ENCODE assay signal across 34 cellular contexts in genomic region chr1:248613742-248614141, GRCh38. TPM values are rescaled to one million over a fixed set of nuclear protein-coding genes. Genes with fewer than 3 reads are reported as not detected.
DNase-seq lines count a peak whose midpoint lies in the region; ATAC-seq and TF ChIP-seq lines count a peak whose summit lies in the region.
"Had no signal": no experiment of that assay in that cellular context is flagged by ENCODE, and none has a peak within 500 bp of the region (broad histone marks: within the 10 kb centered on the region; RNA-seq: fewer than 3 reads in every experiment).

No MANE protein-coding gene starts in this region.

- H3K4me1 Mint-ChIP-seq in activated CD8-positive, alpha-beta T cell treated with anti-CD3 and anti-CD28 coated beads for 36 hours (ENCODE audit: low read depth): peaks cover 31% of the 10 kb centered on the region
- H3K4me1 Mint-ChIP-seq in activated CD8-positive, alpha-beta T cell treated with anti-CD3 and anti-CD28 coated beads, Interleukin-2, amount 10 ng/mL, durations not matched to agents 7 days and 5 days (ENCODE audit: low read depth): peaks cover 8% of the 10 kb centered on the region
- peaks cover 21% of the 10 kb centered on the region for H3K4me1 Mint-ChIP-seq in activated naive CD8-positive, alpha-beta T cell treated with anti-CD3 and anti-CD28 coated beads for 36 hours
- peaks cover 3% of the 10 kb centered on the region for H3K4me1 Mint-ChIP-seq in T-helper 17 cell
- H3K4me1 Mint-ChIP-seq: activated CD8-positive, alpha-beta memory T cell treated with anti-CD3 and anti-CD28 coated beads, Interleukin-2, amount 10 ng/mL, durations not matched to agents 7 days and 5 days had no signal

- peak overlapping the region; percentile 90 for H3K27ac Mint-ChIP-seq in activated CD8-positive, alpha-beta T cell treated with anti-CD3 and anti-CD28 coated beads for 36 hours
- no peak overlapping the region for H3K27ac Mint-ChIP-seq in activated CD8-positive, alpha-beta T cell treated with anti-CD3 and anti-CD28 coated beads, Interleukin-2, amount 10 ng/mL, durations not matched to agents 7 days and 5 days
- peak overlapping the region; percentile 84 for H3K27ac Mint-ChIP-seq in activated naive CD8-positive, alpha-beta T cell treated with anti-CD3 and anti-CD28 coated beads for 36 hours
- no peak overlapping the region for H3K27ac Mint-ChIP-seq in T-helper 17 cell
- H3K27ac Mint-ChIP-seq: activated CD8-positive, alpha-beta memory T cell treated with anti-CD3 and anti-CD28 coated beads, Interleukin-2, amount 10 ng/mL, durations not matched to agents 7 days and 5 days; dendritic cell treated with granulocyte-macrophage colony-stimulating factor and Interleukin-4, amounts not matched to agents 40 ng/mL and 50 ng/mL, for 4 days had no signal

- DNase-seq in activated CD8-positive, alpha-beta T cell treated with anti-CD3 and anti-CD28 coated beads for 36 hours: no peak
- no peak for DNase-seq in activated CD8-positive, alpha-beta T cell treated with anti-CD3 and anti-CD28 coated beads, Interleukin-2, amount 10 ng/mL, durations not matched to agents 7 days and 5 days
- DNase-seq in activated naive CD8-positive, alpha-beta T cell treated with anti-CD3 and anti-CD28 coated beads for 36 hours: no peak
- DNase-seq in GOT3 (lab: John Stamatoyannopoulos, UW) (no peak), T-helper 17 cell (no peak), NCI-H1092 (lab: John Stamatoyannopoulos, UW) (no peak)
- DNase-seq: activated CD4-positive, CD25-positive, alpha-beta regulatory T cell; activated CD8-positive, alpha-beta memory T cell treated with anti-CD3 and anti-CD28 coated beads, Interleukin-2, amount 10 ng/mL, durations not matched to agents 7 days and 5 days; activated gamma-delta T cell; anterior cingulate cortex; BE2C; DMS153; Karpas-422; midbrain; MV-4-11; naive thymus-derived CD8-positive, alpha-beta T cell; NCI-H187; NCI-H526; occipital lobe; Peyer's patch; SIG-M5; small intestine; stimulated activated CD4-positive, alpha-beta T cell treated with anti-CD3 and anti-CD28 coated beads, Interleukin-2, amount 100 ng/mL, for 24 hours; SW 1271; testis had no signal

- CTCF ChIA-PET in activated CD8-positive, alpha-beta T cell treated with anti-CD3 and anti-CD28 coated beads for 36 hours (lab: Charles Lee): interaction anchor here (0.9 to 4.1 kb wide), 4 partner anchors 11 to 224 kb away, joined by 3 to 15 read pairs (median 4); partner anchors contain the start of gene ZNF672
- CTCF ChIA-PET in activated CD8-positive, alpha-beta T cell treated with anti-CD3 and anti-CD28 coated beads, Interleukin-2, amount 10 ng/mL, durations not matched to agents 7 days and 5 days (lab: Charles Lee): interaction anchor here (0.6 to 2.3 kb wide), 5 partner anchors 8 to 371 kb away, joined by 3 to 8 read pairs (median 5); no protein-coding TSS in a partner anchor

- H3K9me3 Mint-ChIP-seq in activated CD8-positive, alpha-beta T cell treated with anti-CD3 and anti-CD28 coated beads for 36 hours: peaks cover 2% of the 10 kb centered on the region
- no peaks in the 10 kb centered on the region for H3K9me3 Mint-ChIP-seq in activated CD8-positive, alpha-beta T cell treated with anti-CD3 and anti-CD28 coated beads, Interleukin-2, amount 10 ng/mL, durations not matched to agents 7 days and 5 days (ENCODE audit: insufficient read depth)
- H3K9me3 Mint-ChIP-seq in activated naive CD8-positive, alpha-beta T cell treated with anti-CD3 and anti-CD28 coated beads for 36 hours: peaks cover 1% of the 10 kb centered on the region
- H3K9me3 Mint-ChIP-seq: dendritic cell treated with granulocyte-macrophage colony-stimulating factor and Interleukin-4, amounts not matched to agents 40 ng/mL and 50 ng/mL, for 4 days; naive thymus-derived CD8-positive, alpha-beta T cell had no signal

- no peaks in the 10 kb centered on the region for H3K9me3 ChIP-seq in T-helper 17 cell (ENCODE audit: control insufficient read depth, low read length, poor library complexity, severe bottlenecking)
- H3K9me3 ChIP-seq: A549, BE2C, Peyer's patch, testis, vagina had no signal

- POLR2A ChIA-PET in activated CD8-positive, alpha-beta T cell treated with anti-CD3 and anti-CD28 coated beads for 36 hours (lab: Charles Lee): no interaction called here
- POLR2A ChIA-PET in activated CD8-positive, alpha-beta T cell treated with anti-CD3 and anti-CD28 coated beads, Interleukin-2, amount 10 ng/mL, durations not matched to agents 7 days and 5 days (lab: Charles Lee): no interaction called here

- intact Hi-C loops in activated CD8-positive, alpha-beta T cell treated with anti-CD3 and anti-CD28 coated beads for 36 hours (cut with micrococcal nuclease): no loop called here

- TF ChIP-seq CTCF in activated CD8-positive, alpha-beta T cell treated with anti-CD3 and anti-CD28 coated beads for 36 hours (IDR thresholded peaks at IDR 0.05): no peak

- no peaks in the 10 kb centered on the region for H3K36me3 Mint-ChIP-seq in activated CD8-positive, alpha-beta T cell treated with anti-CD3 and anti-CD28 coated beads for 36 hours (ENCODE audit: low read depth)
- H3K36me3 Mint-ChIP-seq in activated CD8-positive, alpha-beta T cell treated with anti-CD3 and anti-CD28 coated beads, Interleukin-2, amount 10 ng/mL, durations not matched to agents 7 days and 5 days (ENCODE audit: low read depth): no peaks in the 10 kb centered on the region
- H3K36me3 Mint-ChIP-seq in activated naive CD8-positive, alpha-beta T cell treated with anti-CD3 and anti-CD28 coated beads for 36 hours: peaks cover 2% of the 10 kb centered on the region
- H3K36me3 Mint-ChIP-seq in T-helper 17 cell (ENCODE audit: low read depth): no peaks in the 10 kb centered on the region
- H3K36me3 Mint-ChIP-seq: activated CD8-positive, alpha-beta memory T cell treated with anti-CD3 and anti-CD28 coated beads, Interleukin-2, amount 10 ng/mL, durations not matched to agents 7 days and 5 days; naive thymus-derived CD8-positive, alpha-beta T cell had no signal

- H3K4me3 Mint-ChIP-seq in activated CD8-positive, alpha-beta T cell treated with anti-CD3 and anti-CD28 coated beads for 36 hours: no peak overlapping the region
- no peak overlapping the region for H3K4me3 Mint-ChIP-seq in activated CD8-positive, alpha-beta T cell treated with anti-CD3 and anti-CD28 coated beads, Interleukin-2, amount 10 ng/mL, durations not matched to agents 7 days and 5 days
- H3K4me3 Mint-ChIP-seq in activated naive CD8-positive, alpha-beta T cell treated with anti-CD3 and anti-CD28 coated beads for 36 hours: no peak overlapping the region
- H3K4me3 Mint-ChIP-seq in T-helper 17 cell: no peak overlapping the region
- H3K4me3 Mint-ChIP-seq: activated CD8-positive, alpha-beta memory T cell treated with anti-CD3 and anti-CD28 coated beads, Interleukin-2, amount 10 ng/mL, durations not matched to agents 7 days and 5 days; dendritic cell treated with granulocyte-macrophage colony-stimulating factor and Interleukin-4, amounts not matched to agents 40 ng/mL and 50 ng/mL, for 4 days; naive thymus-derived CD8-positive, alpha-beta T cell had no signal

- no peaks in the 10 kb centered on the region for H3K27me3 Mint-ChIP-seq in activated CD8-positive, alpha-beta T cell treated with anti-CD3 and anti-CD28 coated beads for 36 hours
- H3K27me3 Mint-ChIP-seq in activated CD8-positive, alpha-beta T cell treated with anti-CD3 and anti-CD28 coated beads, Interleukin-2, amount 10 ng/mL, durations not matched to agents 7 days and 5 days (ENCODE audit: low read depth): no peaks in the 10 kb centered on the region
- H3K27me3 Mint-ChIP-seq in activated naive CD8-positive, alpha-beta T cell treated with anti-CD3 and anti-CD28 coated beads for 36 hours: no peaks in the 10 kb centered on the region
- H3K27me3 Mint-ChIP-seq in T-helper 17 cell: peaks cover 10% of the 10 kb centered on the region
- H3K27me3 Mint-ChIP-seq: activated CD8-positive, alpha-beta memory T cell treated with anti-CD3 and anti-CD28 coated beads, Interleukin-2, amount 10 ng/mL, durations not matched to agents 7 days and 5 days; dendritic cell treated with granulocyte-macrophage colony-stimulating factor and Interleukin-4, amounts not matched to agents 40 ng/mL and 50 ng/mL, for 4 days; naive thymus-derived CD8-positive, alpha-beta T cell had no signal

- peak; percentile 72 for ATAC-seq in activated CD8-positive, alpha-beta T cell treated with anti-CD3 and anti-CD28 coated beads for 36 hours
- no peak for ATAC-seq in activated CD8-positive, alpha-beta T cell treated with anti-CD3 and anti-CD28 coated beads, Interleukin-2, amount 10 ng/mL, durations not matched to agents 7 days and 5 days
- ATAC-seq in GM19351 (IDR thresholded peaks at IDR 0.05; ENCODE audit: unreplicated experiment) (peak; percentile 45), HG03025 (IDR thresholded peaks at IDR 0.05; ENCODE audit: low FRiP score, unreplicated experiment) (peak; percentile 64), T-helper 17 cell (no peak)
- ATAC-seq: A549; activated CD8-positive, alpha-beta memory T cell treated with anti-CD3 and anti-CD28 coated beads, Interleukin-2, amount 10 ng/mL, durations not matched to agents 7 days and 5 days; naive thymus-derived CD8-positive, alpha-beta T cell had no signal

RNA-seq across cellular contexts. Expression of gene OR2T10, which starts 16.2 kb away (rescaled TPM):
- not detected for total RNA-seq in activated CD8-positive, alpha-beta T cell treated with anti-CD3 and anti-CD28 coated beads for 36 hours
- not detected for total RNA-seq in activated CD8-positive, alpha-beta T cell treated with anti-CD3 and anti-CD28 coated beads, Interleukin-2, amount 10 ng/mL, durations not matched to agents 7 days and 5 days
- not detected for total RNA-seq in activated naive CD8-positive, alpha-beta T cell treated with anti-CD3 and anti-CD28 coated beads for 36 hours
- total RNA-seq in T-helper 17 cell: not detected
- total RNA-seq: activated CD8-positive, alpha-beta memory T cell treated with anti-CD3 and anti-CD28 coated beads, Interleukin-2, amount 10 ng/mL, durations not matched to agents 7 days and 5 days; cardiac muscle cell; fibroblast of lung; glomerular endothelial cell; liver; naive thymus-derived CD8-positive, alpha-beta T cell; occipital lobe; Peyer's patch; testis; vagina had no signal

RNA-seq across cellular contexts. Expression of gene OR2T11, which starts 21.1 kb away (rescaled TPM):
- not detected for total RNA-seq in activated CD8-positive, alpha-beta T cell treated with anti-CD3 and anti-CD28 coated beads for 36 hours
- total RNA-seq in activated CD8-positive, alpha-beta T cell treated with anti-CD3 and anti-CD28 coated beads, Interleukin-2, amount 10 ng/mL, durations not matched to agents 7 days and 5 days: not detected
- total RNA-seq in activated naive CD8-positive, alpha-beta T cell treated with anti-CD3 and anti-CD28 coated beads for 36 hours: not detected
- not detected for total RNA-seq in T-helper 17 cell
- total RNA-seq: activated CD8-positive, alpha-beta memory T cell treated with anti-CD3 and anti-CD28 coated beads, Interleukin-2, amount 10 ng/mL, durations not matched to agents 7 days and 5 days; cardiac muscle cell; fibroblast of lung; glomerular endothelial cell; liver; naive thymus-derived CD8-positive, alpha-beta T cell; occipital lobe; Peyer's patch; testis; vagina had no signal

RNA-seq across cellular contexts. Expression of gene OR2T35, which starts 31.3 kb away (rescaled TPM):
- not detected for total RNA-seq in activated CD8-positive, alpha-beta T cell treated with anti-CD3 and anti-CD28 coated beads for 36 hours
- total RNA-seq in activated CD8-positive, alpha-beta T cell treated with anti-CD3 and anti-CD28 coated beads, Interleukin-2, amount 10 ng/mL, durations not matched to agents 7 days and 5 days: not detected
- not detected for total RNA-seq in activated naive CD8-positive, alpha-beta T cell treated with anti-CD3 and anti-CD28 coated beads for 36 hours
- not detected for total RNA-seq in T-helper 17 cell
- total RNA-seq: activated CD8-positive, alpha-beta memory T cell treated with anti-CD3 and anti-CD28 coated beads, Interleukin-2, amount 10 ng/mL, durations not matched to agents 7 days and 5 days; cardiac muscle cell; fibroblast of lung; glomerular endothelial cell; liver; naive thymus-derived CD8-positive, alpha-beta T cell; occipital lobe; Peyer's patch; testis; vagina had no signal

RNA-seq across cellular contexts. Expression of gene OR2T34, which starts 39.2 kb away (rescaled TPM):
- total RNA-seq in activated CD8-positive, alpha-beta T cell treated with anti-CD3 and anti-CD28 coated beads for 36 hours: not detected
- not detected for total RNA-seq in activated CD8-positive, alpha-beta T cell treated with anti-CD3 and anti-CD28 coated beads, Interleukin-2, amount 10 ng/mL, durations not matched to agents 7 days and 5 days
- total RNA-seq in activated naive CD8-positive, alpha-beta T cell treated with anti-CD3 and anti-CD28 coated beads for 36 hours: not detected
- not detected for total RNA-seq in T-helper 17 cell
- total RNA-seq: activated CD8-positive, alpha-beta memory T cell treated with anti-CD3 and anti-CD28 coated beads, Interleukin-2, amount 10 ng/mL, durations not matched to agents 7 days and 5 days; cardiac muscle cell; fibroblast of lung; glomerular endothelial cell; liver; naive thymus-derived CD8-positive, alpha-beta T cell; occipital lobe; Peyer's patch; testis; vagina had no signal

RNA-seq across cellular contexts. Expression of gene OR2T27, which starts 41.6 kb away (rescaled TPM):
- not detected for total RNA-seq in activated CD8-positive, alpha-beta T cell treated with anti-CD3 and anti-CD28 coated beads for 36 hours
- total RNA-seq in activated CD8-positive, alpha-beta T cell treated with anti-CD3 and anti-CD28 coated beads, Interleukin-2, amount 10 ng/mL, durations not matched to agents 7 days and 5 days: not detected
- total RNA-seq in activated naive CD8-positive, alpha-beta T cell treated with anti-CD3 and anti-CD28 coated beads for 36 hours: not detected
- not detected for total RNA-seq in T-helper 17 cell
- total RNA-seq: activated CD8-positive, alpha-beta memory T cell treated with anti-CD3 and anti-CD28 coated beads, Interleukin-2, amount 10 ng/mL, durations not matched to agents 7 days and 5 days; cardiac muscle cell; fibroblast of lung; glomerular endothelial cell; liver; naive thymus-derived CD8-positive, alpha-beta T cell; occipital lobe; Peyer's patch; testis; vagina had no signal

Comparison
In these comparisons a context has a peak if more than half of its experiments do, and no peak if none do; other contexts are left out.
1. ATAC-seq: peak in activated CD8-positive, alpha-beta T cell treated with anti-CD3 and anti-CD28 coated beads for 36 hours (single experiment), GM19351 (single experiment) and HG03025 (single experiment); none in activated CD8-positive, alpha-beta T cell treated with anti-CD3 and anti-CD28 coated beads, Interleukin-2, amount 10 ng/mL, durations not matched to agents 7 days and 5 days (single experiment) and T-helper 17 cell (single experiment).
2. H3K27ac Mint-ChIP-seq: peak in activated CD8-positive, alpha-beta T cell treated with anti-CD3 and anti-CD28 coated beads for 36 hours (single experiment) and activated naive CD8-positive, alpha-beta T cell treated with anti-CD3 and anti-CD28 coated beads for 36 hours (single experiment); none in activated CD8-positive, alpha-beta T cell treated with anti-CD3 and anti-CD28 coated beads, Interleukin-2, amount 10 ng/mL, durations not matched to agents 7 days and 5 days (single experiment) and T-helper 17 cell (single experiment).